12 cellular contexts compared by ENCODE assay signal in genomic region chr9:76817489-76817888, GRCh38. TPM values are rescaled to one million over a fixed set of nuclear protein-coding genes. Genes with fewer than 3 reads are reported as not detected.
A peak's percentile ranks its signal among the peaks of the same experiment; 100 is the strongest.
DNase-seq lines count a peak whose midpoint lies in the region; ATAC-seq, FAIRE-seq and TF ChIP-seq lines count a peak whose summit lies in the region.
"Had no signal": no experiment of that assay in that cellular context is flagged by ENCODE, and none has a peak within 500 bp of the region (broad histone marks: within the 10 kb centered on the region; RNA-seq: fewer than 3 reads in every experiment).

No MANE protein-coding gene starts in this region.

- FAIRE-seq in A549 (lab: Jason Lieb, UNC): no peak

- TF ChIP-seq POLR2A in A549 (IDR thresholded peaks at IDR 0.05; ENCODE audit: low read length): no peak
- TF ChIP-seq POLR2A in ovary (IDR thresholded peaks at IDR 0.05): no peak

- H3K4me3 ChIP-seq in A549: no peak overlapping the region
- H3K4me3 ChIP-seq in HUES48 (ENCODE audit: low read depth, low read length): no peak overlapping the region
- H3K4me3 ChIP-seq in coronary artery: no peak overlapping the region
- H3K4me3 ChIP-seq in mucosa of rectum (ENCODE audit: low read length in 2 of 2): no peak overlapping the region
- H3K4me3 ChIP-seq in ovary: no peak overlapping the region
- H3K4me3 ChIP-seq: thyroid gland had no signal

- no peaks in the 10 kb centered on the region for H3K36me3 ChIP-seq in HUES48 (ENCODE audit: control insufficient read depth, insufficient read depth, low read length)
- no peaks in the 10 kb centered on the region for H3K36me3 ChIP-seq in mucosa of rectum (ENCODE audit: control insufficient read depth in 2 of 2, insufficient read depth in 2 of 2, low read length in 2 of 2)
- H3K36me3 ChIP-seq in ovary: no peaks in the 10 kb centered on the region
- H3K36me3 ChIP-seq: thyroid gland had no signal

- H3K27ac ChIP-seq in A549: peak overlapping the region; percentile 57 to 74; a peak in 4 of 6 replicates
- H3K27ac ChIP-seq in HUES48 (ENCODE audit: low read depth, low read length): peak overlapping the region; percentile 21
- H3K27ac ChIP-seq in coronary artery: peak overlapping the region; percentile 73 to 81
- H3K27ac ChIP-seq in mucosa of rectum (ENCODE audit: low read depth in 2 of 2, low read length in 2 of 2): peak overlapping the region; percentile 32 to 39
- H3K27ac ChIP-seq in ovary: peak overlapping the region in 1 of 2 donors; percentile 79
- H3K27ac ChIP-seq: thyroid gland had no signal

- TF ChIP-seq CTCF in A549 (IDR thresholded peaks at IDR 0.05) (no peak), coronary artery (IDR thresholded peaks at IDR 0.05) (no peak), ovary (IDR thresholded peaks at IDR 0.05) (no peak)

- intact Hi-C loops in ovary (cut with DNase I): loop anchor here in 2 of 4 donors (10.0 kb wide), 2 partner anchors 87 to 337 kb away; partner anchors contain the start of gene PRUNE2 (in 1 of the 2)

- 29% methylated on average over 1 of the region's 1 CpG for WGBS in A549 (ENCODE audit: missing lambda C conversion rate)
- WGBS in ovary, 3 donors: 91 to 100% (median 100%) methylated on average over 1 of the region's 1 CpG

- no peaks in the 10 kb centered on the region for H3K9me3 ChIP-seq in A549
- no peaks in the 10 kb centered on the region for H3K9me3 ChIP-seq in HUES48 (ENCODE audit: control insufficient read depth, insufficient read depth, low read length)
- H3K9me3 ChIP-seq in mucosa of rectum (ENCODE audit: control insufficient read depth in 2 of 2, low read length in 2 of 2): no peaks in the 10 kb centered on the region
- H3K9me3 ChIP-seq in ovary: no peaks in the 10 kb centered on the region
- H3K9me3 ChIP-seq: thyroid gland had no signal

- H3K4me2 ChIP-seq in A549: peak overlapping the region; percentile 61

- H3K9ac ChIP-seq in HUES48 (ENCODE audit: low read depth, low read length) (no peak overlapping the region), mucosa of rectum (ENCODE audit: low read depth in 1 of 2, low read length in 2 of 2) (no peak overlapping the region)

- H3K27me3 ChIP-seq in HUES48 (ENCODE audit: control insufficient read depth, insufficient read depth, low read length) (no peaks in the 10 kb centered on the region), mucosa of rectum (ENCODE audit: control insufficient read depth in 2 of 2, insufficient read depth in 2 of 2, low read length in 2 of 2) (no peaks in the 10 kb centered on the region), ovary (no peaks in the 10 kb centered on the region)
- H3K27me3 ChIP-seq: thyroid gland had no signal

- ATAC-seq in A549: peak; percentile 78 to 82
- ATAC-seq in GM21619 (IDR thresholded peaks at IDR 0.05; ENCODE audit: unreplicated experiment): no peak

- TF ChIP-seq RAD21 in A549 (conservative IDR thresholded peaks at IDR 0.05 in 1 of 2, IDR thresholded peaks at IDR 0.05 in 1 of 2): no peak

- CTCF ChIA-PET in A549 (lab: Yijun Ruan, JAX): interaction anchor here (0.7 to 2.1 kb wide), 5 partner anchors 68 to 192 kb away, joined by 3 to 5 read pairs (median 3); no protein-coding TSS in a partner anchor

- DNase-seq in A549 (ENCODE audit: low read depth in 1 of 2, low spot score in 1 of 2): peak; percentile 15 to 73
- no peak for DNase-seq in coronary artery (ENCODE audit: low spot score)
- DNase-seq in ovary: no peak
- DNase-seq in Kasumi-1 (lab: John Stamatoyannopoulos, UW): no peak
- no peak for DNase-seq in stimulated activated CD4-positive, alpha-beta T cell treated with anti-CD3 and anti-CD28 coated beads, Interleukin-1b, Interleukin-23, amount 100 ng/mL, for 48 hours
- DNase-seq: activated B cell treated with CpG ODN at 0.5 μM for 24 hours; activated effector memory CD4-positive, alpha-beta T cell treated with anti-CD3 and anti-CD28 coated beads, Interleukin-2, amount 50 U/mL, for 16 hours; AML-193; thyroid gland had no signal

- H3K4me1 ChIP-seq in A549: peaks cover 21% of the 10 kb centered on the region
- peaks cover 5% of the 10 kb centered on the region; the same call in 1 of the 2 replicates for H3K4me1 ChIP-seq in HUES48 (ENCODE audit: control insufficient read depth, insufficient read depth, low read length)
- H3K4me1 ChIP-seq in mucosa of rectum (ENCODE audit: control insufficient read depth in 2 of 2, insufficient read depth in 2 of 2, low read length in 2 of 2): no peaks in the 10 kb centered on the region
- no peaks in the 10 kb centered on the region for H3K4me1 ChIP-seq in ovary (ENCODE audit: insufficient read depth)

- TF ChIP-seq EP300 in A549 (IDR thresholded peaks at IDR 0.05) (no peak), ovary (IDR thresholded peaks at IDR 0.05) (no peak)

- POLR2A ChIA-PET in A549 (lab: Yijun Ruan, JAX): no interaction called here

TF ChIP-seq in A549, 52 proteins besides CTCF, POLR2A, EP300 and RAD21:
- no peak for TF ChIP-seq RNF2 (IDR thresholded peaks at IDR 0.05; ENCODE audit: borderline replicate concordance, low read depth)
- peak; percentile 29; the same call in 1 of the 2 replicates for TF ChIP-seq FOSL2 (IDR thresholded peaks at IDR 0.05)
- TF ChIP-seq FOSL2 (CRISPR knock-in tag; IDR thresholded peaks at IDR 0.05): peak; percentile 67
- peak in 1 of 2 experiments; percentile 54; a peak in 1 of 4 replicates for TF ChIP-seq CEBPB (IDR thresholded peaks at IDR 0.05)
- no peak for TF ChIP-seq SREBF2 (IDR thresholded peaks at IDR 0.05)
- TF ChIP-seq USF2 (IDR thresholded peaks at IDR 0.05): peak; percentile 80

RNA-seq across cellular contexts. Expression of gene PCA3, which starts 53.3 kb away (rescaled TPM):
- not detected in 2 replicates for polyA plus RNA-seq in A549 (2011; rRNA removed)
- polyA plus RNA-seq in A549 (2012; cell fraction: cytosol; rRNA removed): not detected in 2 replicates
- polyA plus RNA-seq in A549 (2012; cell fraction: nucleus; rRNA removed): not detected in 2 replicates
- not detected in 3 replicates for polyA plus RNA-seq in A549 (2017; fragmentation: RNase III; extraction: RNeasy Plus Mini Kit Qiagen cat#74134 plus additional on column Dnase treatment)
- not detected in 2 replicates for polyA minus RNA-seq in A549 (2011; rRNA and poly(A)+ RNA removed)
- total RNA-seq in ovary: not detected
- polyA plus RNA-seq in ovary: not detected
- total RNA-seq: activated B cell treated with CpG ODN at 0.5 μM for 24 hours, thyroid gland had no signal

Comparison
In these comparisons a context has a peak if more than half of its experiments do, and no peak if none do; other contexts are left out.
1. DNase-seq: peak in A549 (2 of 2); none in coronary artery (single experiment), ovary (0 of 5), Kasumi-1 (0 of 2) and stimulated activated CD4-positive, alpha-beta T cell treated with anti-CD3 and anti-CD28 coated beads, Interleukin-1b, Interleukin-23, amount 100 ng/mL, for 48 hours (single experiment).